20 cellular contexts compared by ENCODE assay signal in the genomic region with DNA sequence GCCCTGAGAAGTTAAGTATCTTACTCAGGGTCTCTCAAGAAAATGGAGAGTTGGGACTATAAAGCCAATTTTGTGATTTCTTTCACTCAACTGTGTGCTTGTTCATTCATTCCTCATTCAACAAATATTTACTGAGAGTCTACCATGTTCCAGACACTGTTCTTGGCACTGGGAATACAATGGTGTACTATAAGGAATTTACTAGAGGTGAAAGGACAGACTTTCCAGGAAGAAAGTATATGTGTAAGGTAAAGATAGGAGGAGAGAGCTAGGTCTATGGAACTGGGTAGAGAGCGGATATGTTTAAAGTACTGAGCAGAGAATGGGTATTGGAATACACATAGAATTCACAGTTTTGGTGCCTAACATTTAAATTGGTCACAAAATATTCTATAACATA.
"Had no signal": no experiment of that assay in that cellular context is flagged by ENCODE, and none has a peak within 500 bp of the region (broad histone marks: within the 10 kb centered on the region; RNA-seq: fewer than 3 reads in every experiment).

No MANE protein-coding gene starts in this region.

- H3K4me1 ChIP-seq: colonic mucosa, esophagus muscularis mucosa, gastroesophageal sphincter, left lung, lower lobe of right lung had no signal

- H3K4me2 ChIP-seq: hepatocyte had no signal

- H2AFZ ChIP-seq: hepatocyte had no signal

- H3K27ac ChIP-seq: colonic mucosa, esophagus muscularis mucosa, foreskin keratinocyte, gastroesophageal sphincter, heart left ventricle, hepatocyte, left lung, lower lobe of right lung had no signal

- H3K9me3 ChIP-seq: colonic mucosa, esophagus muscularis mucosa, gastroesophageal sphincter, heart left ventricle, left lung, lower lobe of right lung, mucosa of descending colon had no signal

- FAIRE-seq: endothelial cell of umbilical vein, frontal cortex, kidney had no signal

- DNase-seq: colonic mucosa; cortex of kidney; effector CD8-positive, alpha-beta T cell; foreskin keratinocyte; heart left ventricle; hypothalamus; immature natural killer cell; islet precursor cell; kidney; kidney glomerular epithelial cell; left lung; left ventricle myocardium superior; lower lobe of right lung; mesenchymal stem cell; mucosa of descending colon had no signal

- H3K79me2 ChIP-seq: hepatocyte had no signal

- H3K4me3 ChIP-seq: colonic mucosa, esophagus muscularis mucosa, gastroesophageal sphincter, heart left ventricle, hepatocyte, left lung, lower lobe of right lung, mucosa of descending colon had no signal

- H3K27me3 ChIP-seq: colonic mucosa, esophagus muscularis mucosa, foreskin keratinocyte, gastroesophageal sphincter, heart left ventricle, hepatocyte, left lung had no signal

- ATAC-seq: foreskin keratinocyte, gastroesophageal sphincter, heart left ventricle, left lung, left ventricle myocardium superior, lower lobe of right lung, mucosa of descending colon had no signal

- H3K36me3 ChIP-seq: colonic mucosa, lower lobe of right lung had no signal
